Comparison of ENCODE assay signal across 1 cellular context in genomic region chr7:135990258-135990657, GRCh38.
TF ChIP-seq lines count a peak whose summit lies in the region.

No MANE protein-coding gene starts in this region.

TF ChIP-seq in GM12878, 131 proteins besides CTCF, POLR2A, EP300 and RAD21 (continued from another document):
- TF ChIP-seq EED (IDR thresholded peaks at IDR 0.05; ENCODE audit: low read depth): no peak
- TF ChIP-seq NKRF (conservative IDR thresholded peaks at IDR 0.05): no peak
- TF ChIP-seq E2F4 (IDR thresholded peaks at IDR 0.05; ENCODE audit: low read depth, low read length): no peak
- TF ChIP-seq CREM (IDR thresholded peaks at IDR 0.05; ENCODE audit: low read depth): no peak
- TF ChIP-seq E2F8 (IDR thresholded peaks at IDR 0.05; ENCODE audit: low read depth, partially characterized antibody): no peak
- no peak for TF ChIP-seq ZZZ3 (IDR thresholded peaks at IDR 0.05; ENCODE audit: control insufficient read depth, insufficient read length, low read depth)
